In genomic region chr3:4498446-4498845, GRCh38 we compare ENCODE assay signal across 22 cellular contexts.
"Had no signal": no experiment of that assay in that cellular context is flagged by ENCODE, and none has a peak within 500 bp of the region (broad histone marks: within the 10 kb centered on the region; RNA-seq: fewer than 3 reads in every experiment).

No MANE protein-coding gene starts in this region.

- DNase-seq: effector CD4-positive, alpha-beta T cell; endodermal cell; erythroblast; foreskin keratinocyte; immature natural killer cell; left ventricle myocardium inferior; lower lobe of right lung; mesenchymal stem cell; midbrain; psoas muscle; retina; spleen; stimulated activated CD4-positive, alpha-beta T cell treated with anti-CD3 and anti-CD28 coated beads, Interleukin-15, amount 100 ng/mL, for 24 hours; stimulated activated CD4-positive, alpha-beta T cell treated with anti-CD3 and anti-CD28 coated beads, Interleukin-1b, Interleukin-23, amount 100 ng/mL, for 48 hours; stimulated activated CD4-positive, alpha-beta T cell treated with anti-CD3 and anti-CD28 coated beads, Interleukin-4, amount 100 ng/mL, for 4 hours; stimulated activated naive CD4-positive, alpha-beta T cell treated with Interleukin-2 at 50 U/mL for 16 hours; tibial artery; upper lobe of left lung; uterus had no signal

- H3K4me3 Mint-ChIP-seq: endodermal cell, immature natural killer cell had no signal

- H3K4me1 ChIP-seq: foreskin keratinocyte had no signal

- H3K9me3 ChIP-seq: left ventricle myocardium inferior, lower lobe of right lung, psoas muscle, spleen, tibial artery, upper lobe of left lung, uterus had no signal

- H3K36me3 ChIP-seq: upper lobe of left lung, uterus had no signal

- H3K4me3 ChIP-seq: coronary artery, left ventricle myocardium inferior, lower lobe of right lung, psoas muscle, spleen, tibial artery, upper lobe of left lung, uterus had no signal

- H3K27ac ChIP-seq: foreskin keratinocyte, left ventricle myocardium inferior, lower lobe of right lung, psoas muscle, upper lobe of left lung, uterus had no signal

- ATAC-seq: foreskin keratinocyte, lower lobe of right lung, psoas muscle, sciatic nerve had no signal

- H3K27me3 ChIP-seq: spleen, tibial artery, upper lobe of left lung, uterus had no signal

- H3K9me3 Mint-ChIP-seq: endodermal cell, immature natural killer cell, nephron had no signal

- H3K27ac Mint-ChIP-seq: endodermal cell had no signal
